In genomic region chr12:118376089-118377004, GRCh38 we compare ENCODE assay signal across 1 cellular context.
TF ChIP-seq lines count a peak whose summit lies in the region.

SUDS3 (plus strand) TSS chr12:118376555; CDS start chr12:118376692, 137 bp downstream.

TF ChIP-seq in HepG2, 621 proteins besides CTCF, POLR2A, EP300 and RAD21 (continued from another document and continues in another):
- TF ChIP-seq ZBTB39 (CRISPR knock-in tag; IDR thresholded peaks at IDR 0.05) = no peak
- no peak for TF ChIP-seq NFIC (IDR thresholded peaks at IDR 0.05; ENCODE audit: low read length)
- peak; percentile 48; the same call in 1 of the 2 replicates for TF ChIP-seq ZNF275 (CRISPR knock-in tag; IDR thresholded peaks at IDR 0.05; ENCODE audit: borderline replicate concordance)
- no peak for TF ChIP-seq ZNF318 (CRISPR knock-in tag; IDR thresholded peaks at IDR 0.05)
- peak; percentile 86 for TF ChIP-seq ZNF883 (CRISPR knock-in tag; IDR thresholded peaks at IDR 0.05; ENCODE audit: not compliant biosample characterization)
- no peak for TF ChIP-seq RCOR2 (CRISPR knock-in tag; IDR thresholded peaks at IDR 0.05)
- TF ChIP-seq CBX2 (IDR thresholded peaks at IDR 0.05; ENCODE audit: low read depth, low read length) = no peak
- no peak for TF ChIP-seq CBX2 (CRISPR knock-in tag; IDR thresholded peaks at IDR 0.05; ENCODE audit: low read depth)
- no peak; the same call in 1 of the 2 replicates for TF ChIP-seq RNF2 (conservative IDR thresholded peaks at IDR 0.05; ENCODE audit: low read depth)
- peak; percentile 93 for TF ChIP-seq ZNF605 (CRISPR knock-in tag; IDR thresholded peaks at IDR 0.05)
- TF ChIP-seq CREB3 (CRISPR knock-in tag; IDR thresholded peaks at IDR 0.05) = 0 out of 2 replicates have a peak, but pooled peaks have one; percentile 55
- TF ChIP-seq ZNF558 (CRISPR knock-in tag; IDR thresholded peaks at IDR 0.05; ENCODE audit: borderline replicate concordance) = no peak
- TF ChIP-seq HOXA9 (CRISPR knock-in tag; IDR thresholded peaks at IDR 0.05; ENCODE audit: borderline replicate concordance) = no peak
- no peak for TF ChIP-seq MLXIP (CRISPR knock-in tag; IDR thresholded peaks at IDR 0.05; ENCODE audit: borderline replicate concordance)
- TF ChIP-seq ZNF720 (CRISPR knock-in tag; IDR thresholded peaks at IDR 0.05) = no peak
- no peak for TF ChIP-seq ZNF879 (CRISPR knock-in tag; IDR thresholded peaks at IDR 0.05)
- peak; percentile 85 for TF ChIP-seq KDM3A (CRISPR knock-in tag; IDR thresholded peaks at IDR 0.05; ENCODE audit: low read depth)
- no peak for TF ChIP-seq MYNN (CRISPR knock-in tag; IDR thresholded peaks at IDR 0.05; ENCODE audit: low read depth)
- no peak for TF ChIP-seq ZNF138 (CRISPR knock-in tag; IDR thresholded peaks at IDR 0.05; ENCODE audit: low read depth)
- TF ChIP-seq NBN (conservative IDR thresholded peaks at IDR 0.05) = no peak
- TF ChIP-seq FUBP1 (CRISPR knock-in tag; IDR thresholded peaks at IDR 0.05; ENCODE audit: borderline replicate concordance) = no peak
- TF ChIP-seq AFF4 (CRISPR knock-in tag; IDR thresholded peaks at IDR 0.05) = no peak
- peak; percentile 53 for TF ChIP-seq DMAP1 (CRISPR knock-in tag; IDR thresholded peaks at IDR 0.05)
- TF ChIP-seq ZNF891 (CRISPR knock-in tag; IDR thresholded peaks at IDR 0.05) = peak; percentile 87
- TF ChIP-seq ZSCAN21 (CRISPR knock-in tag; IDR thresholded peaks at IDR 0.05; ENCODE audit: borderline replicate concordance) = peak; percentile 57; the same call in 1 of the 2 replicates
- TF ChIP-seq PRDM4 (CRISPR knock-in tag; IDR thresholded peaks at IDR 0.05; ENCODE audit: borderline replicate concordance) = no peak
- no peak for TF ChIP-seq SRF (IDR thresholded peaks at IDR 0.05; ENCODE audit: low read depth, low read length)
- no peak; the same call in 1 of the 2 replicates for TF ChIP-seq ZNF235 (CRISPR knock-in tag; IDR thresholded peaks at IDR 0.05; ENCODE audit: borderline replicate concordance)
- TF ChIP-seq ZNF577 (CRISPR knock-in tag; IDR thresholded peaks at IDR 0.05; ENCODE audit: borderline replicate concordance, low read depth) = no peak
- TF ChIP-seq ATRX (CRISPR knock-in tag; IDR thresholded peaks at IDR 0.05; ENCODE audit: borderline replicate concordance) = no peak
